21 cellular contexts compared by ENCODE assay signal in the genomic region with DNA sequence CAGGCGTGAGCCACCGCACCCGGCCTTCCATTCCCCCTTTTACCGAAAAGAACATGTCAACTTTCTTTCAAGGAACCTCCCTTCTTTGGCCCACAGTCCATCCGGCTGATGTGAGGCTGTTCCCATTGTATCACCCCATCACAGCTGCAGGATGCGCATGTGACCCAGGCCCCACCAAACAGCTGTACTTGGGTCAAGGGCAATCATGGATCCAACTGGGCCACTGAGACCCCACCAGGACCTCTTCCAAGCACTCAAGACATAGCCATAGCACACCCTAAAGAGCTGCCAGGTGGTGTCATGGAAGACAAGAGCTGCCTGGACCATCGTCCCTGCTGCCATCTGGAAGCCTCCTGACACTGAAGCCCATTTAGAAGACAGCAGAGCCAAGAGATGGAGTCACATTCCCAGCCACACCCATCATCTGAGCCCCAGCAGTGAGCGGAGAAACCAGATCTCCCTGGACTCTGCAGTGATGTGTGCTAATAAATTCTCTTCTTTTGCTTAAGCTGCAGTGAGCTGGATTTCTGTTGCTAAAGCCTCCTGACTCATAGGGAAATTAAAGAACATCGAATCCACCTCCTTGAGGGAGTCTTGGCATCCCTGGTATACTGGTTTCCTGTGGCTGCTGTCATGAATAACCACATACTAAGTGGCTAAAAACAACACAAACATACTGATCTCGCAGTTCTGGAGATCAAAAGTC.
DNase-seq lines count a peak whose midpoint lies in the region; ATAC-seq lines count a peak whose summit lies in the region.
"Had no signal": no experiment of that assay in that cellular context is flagged by ENCODE, and none has a peak within 500 bp of the region (broad histone marks: within the 10 kb centered on the region; RNA-seq: fewer than 3 reads in every experiment).

No MANE protein-coding gene starts in this region.

- DNase-seq in ELR (ENCODE audit: low read depth) (peak; percentile 57), NCI-H2171 (lab: John Stamatoyannopoulos, UW) (peak; percentile 44), epithelial cell of prostate (ENCODE audit: low read depth, low spot score) (peak; percentile 43), stromal cell of bone marrow (ENCODE audit: low read depth) (peak; percentile 82), glomerular visceral epithelial cell (ENCODE audit: extremely low spot score) (no peak), NCI-H1048 (lab: John Stamatoyannopoulos, UW) (no peak)
- DNase-seq: activated CD4-positive, alpha-beta T cell treated with anti-CD3 and anti-CD28 coated beads for 36 hours; activated CD8-positive, alpha-beta memory T cell treated with anti-CD3 and anti-CD28 coated beads, Interleukin-2, amount 50 U/mL, for 4 hours; activated effector memory CD4-positive, alpha-beta T cell treated with Interleukin-2 at 50 U/mL for 16 hours; cerebellar nuclear complex; effector CD4-positive, alpha-beta T cell; kidney; naive thymus-derived CD8-positive, alpha-beta T cell; NCI-H1092; NCI-H2107; NCI-H774; OCI-M1; stimulated activated CD4-positive, alpha-beta T cell treated with anti-CD3 and anti-CD28 coated beads, Interleukin-4, amount 100 ng/mL, for 24 hours; substantia nigra had no signal

- ATAC-seq in HG03039 (IDR thresholded peaks at IDR 0.05; ENCODE audit: unreplicated experiment): no peak
- ATAC-seq: activated CD4-positive, alpha-beta T cell treated with anti-CD3 and anti-CD28 coated beads for 36 hours; K562; naive thymus-derived CD8-positive, alpha-beta T cell had no signal

- H3K27ac ChIP-seq in epithelial cell of prostate: no peak overlapping the region

Comparison
In these comparisons a context has a peak if more than half of its experiments do, and no peak if none do; other contexts are left out.
1. DNase-seq: peak in ELR (single experiment), NCI-H2171 (single experiment), epithelial cell of prostate (single experiment) and stromal cell of bone marrow (single experiment); none in glomerular visceral epithelial cell (single experiment) and NCI-H1048 (single experiment).